15 cellular contexts compared by ENCODE assay signal in the genomic region with DNA sequence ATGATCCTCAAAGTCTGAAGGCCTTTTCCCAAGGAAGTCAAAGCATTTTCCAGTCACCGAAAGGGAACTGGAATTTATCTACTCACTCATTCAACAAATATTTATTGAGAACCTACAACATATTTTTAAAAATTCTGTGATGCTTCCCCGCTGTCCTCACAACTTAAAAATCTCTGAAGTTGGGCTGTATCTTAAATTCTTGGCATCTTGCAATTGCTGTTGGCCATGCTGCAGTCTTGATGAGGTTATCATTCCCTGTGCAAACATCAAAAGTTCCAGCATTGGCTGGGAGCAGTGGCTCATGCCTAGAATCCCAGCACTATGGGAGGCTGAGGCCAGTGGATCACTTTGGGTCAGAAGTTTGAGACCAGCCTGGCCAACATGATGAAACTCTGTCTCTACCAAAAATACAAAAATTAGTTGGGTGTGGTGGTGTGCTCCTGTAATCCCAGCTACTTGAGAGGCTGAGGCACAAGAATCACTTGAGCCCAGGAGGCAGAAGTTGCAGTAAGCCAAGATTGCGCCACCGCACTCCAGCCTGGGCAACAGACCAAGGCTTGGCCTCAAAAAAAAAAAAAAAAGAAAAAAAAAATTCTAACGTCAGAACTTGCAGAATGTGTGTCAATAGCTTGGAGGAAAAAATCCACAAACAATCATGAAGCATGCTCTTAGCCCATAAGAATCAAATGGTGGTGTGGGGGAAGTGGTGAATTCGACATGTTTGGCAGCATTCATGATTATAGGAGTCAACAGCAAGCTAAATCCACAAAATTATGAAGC. TPM values are rescaled to one million over a fixed set of nuclear protein-coding genes. Genes with fewer than 3 reads are reported as not detected.
DNase-seq lines count a peak whose midpoint lies in the region; ATAC-seq and TF ChIP-seq lines count a peak whose summit lies in the region.
"Had no signal": no experiment of that assay in that cellular context is flagged by ENCODE, and none has a peak within 500 bp of the region (broad histone marks: within the 10 kb centered on the region; RNA-seq: fewer than 3 reads in every experiment).

No MANE protein-coding gene starts in this region.

- peaks cover 20% of the 10 kb centered on the region for H3K4me1 Mint-ChIP-seq in activated CD8-positive, alpha-beta memory T cell treated with anti-CD3 and anti-CD28 coated beads, Interleukin-2, amount 10 ng/mL, durations not matched to agents 7 days and 5 days

- no peak for TF ChIP-seq CTCF in left ventricle myocardium inferior (IDR thresholded peaks at IDR 0.05; ENCODE audit: borderline replicate concordance)
- TF ChIP-seq CTCF in astrocyte of the spinal cord (IDR thresholded peaks at IDR 0.05; ENCODE audit: low read depth, low read length), result no peak

- peaks cover 55% of the 10 kb centered on the region for H3K27me3 Mint-ChIP-seq in activated CD8-positive, alpha-beta memory T cell treated with anti-CD3 and anti-CD28 coated beads, Interleukin-2, amount 10 ng/mL, durations not matched to agents 7 days and 5 days

- peaks cover 61% of the 10 kb centered on the region for H3K27me3 ChIP-seq in left ventricle myocardium inferior (ENCODE audit: low read depth)
- H3K27me3 ChIP-seq: suprapubic skin had no signal

- no peak overlapping the region for H3K4me3 Mint-ChIP-seq in activated CD8-positive, alpha-beta memory T cell treated with anti-CD3 and anti-CD28 coated beads, Interleukin-2, amount 10 ng/mL, durations not matched to agents 7 days and 5 days
- H3K4me3 Mint-ChIP-seq: activated naive CD8-positive, alpha-beta T cell treated with anti-CD3 and anti-CD28 coated beads, Interleukin-2, amount 10 ng/mL, durations not matched to agents 7 days and 5 days had no signal

- no peak overlapping the region for H3K27ac Mint-ChIP-seq in activated CD8-positive, alpha-beta memory T cell treated with anti-CD3 and anti-CD28 coated beads, Interleukin-2, amount 10 ng/mL, durations not matched to agents 7 days and 5 days
- H3K27ac Mint-ChIP-seq: activated naive CD8-positive, alpha-beta T cell treated with anti-CD3 and anti-CD28 coated beads, Interleukin-2, amount 10 ng/mL, durations not matched to agents 7 days and 5 days had no signal

- no peaks in the 10 kb centered on the region for H3K4me1 ChIP-seq in left ventricle myocardium inferior

- H3K36me3 Mint-ChIP-seq in activated CD8-positive, alpha-beta memory T cell treated with anti-CD3 and anti-CD28 coated beads, Interleukin-2, amount 10 ng/mL, durations not matched to agents 7 days and 5 days, result no peaks in the 10 kb centered on the region
- H3K36me3 Mint-ChIP-seq: activated naive CD8-positive, alpha-beta T cell treated with anti-CD3 and anti-CD28 coated beads, Interleukin-2, amount 10 ng/mL, durations not matched to agents 7 days and 5 days had no signal

- in situ Hi-C loops in astrocyte of the spinal cord (cut with HindIII; ENCODE audit: low sequenced_read_pairs), result no loop called here

- no peaks in the 10 kb centered on the region for H3K36me3 ChIP-seq in left ventricle myocardium inferior
- H3K36me3 ChIP-seq: suprapubic skin had no signal

- intact Hi-C loops in left cardiac atrium (cut with DNase I), result loop anchor here in 1 of 2 donors (5.0 kb wide), 1 partner anchor 187 kb away; no protein-coding TSS in a partner anchor
- intact Hi-C loops in left ventricle myocardium inferior (cut with micrococcal nuclease), result no loop called here

- DNase-seq in left cardiac atrium, result no peak
- DNase-seq in left ventricle myocardium inferior, result no peak
- peak; percentile 22 for DNase-seq in astrocyte of the spinal cord (ENCODE audit: low read depth, low spot score)
- peak; percentile 76 for DNase-seq in iris pigment epithelial cell (ENCODE audit: low read depth)
- DNase-seq in anterior cingulate cortex (lab: John Stamatoyannopoulos, UW), result no peak
- no peak for DNase-seq in activated CD8-positive, alpha-beta memory T cell treated with anti-CD3 and anti-CD28 coated beads, Interleukin-2, amount 10 ng/mL, durations not matched to agents 7 days and 5 days
- no peak for DNase-seq in putamen (ENCODE audit: low spot score)
- DNase-seq: ACHN; activated naive CD8-positive, alpha-beta T cell treated with anti-CD3 and anti-CD28 coated beads, Interleukin-2, amount 10 ng/mL, durations not matched to agents 7 days and 5 days; DMS79; KG1; NCI-H2227 treated with DMSO at 0.1 percent for 48 hours had no signal

- H3K9me3 Mint-ChIP-seq in activated CD8-positive, alpha-beta memory T cell treated with anti-CD3 and anti-CD28 coated beads, Interleukin-2, amount 10 ng/mL, durations not matched to agents 7 days and 5 days (ENCODE audit: low read depth), result no peaks in the 10 kb centered on the region
- H3K9me3 Mint-ChIP-seq: activated naive CD8-positive, alpha-beta T cell treated with anti-CD3 and anti-CD28 coated beads, Interleukin-2, amount 10 ng/mL, durations not matched to agents 7 days and 5 days had no signal

- H3K9me3 ChIP-seq in left ventricle myocardium inferior (replicated peaks), result no peaks in the 10 kb centered on the region
- H3K9me3 ChIP-seq: suprapubic skin had no signal

- CTCF ChIA-PET in activated CD8-positive, alpha-beta memory T cell treated with anti-CD3 and anti-CD28 coated beads, Interleukin-2, amount 10 ng/mL, durations not matched to agents 7 days and 5 days (lab: Charles Lee), result interaction anchor here (0.7 kb wide), 1 partner anchor 242 kb away, joined by 3 read pairs; no protein-coding TSS in a partner anchor

- ATAC-seq in left cardiac atrium (peak; percentile 39 to 50), GM19328 (IDR thresholded peaks at IDR 0.05; ENCODE audit: unreplicated experiment) (no peak)
- no peak for ATAC-seq in activated CD8-positive, alpha-beta memory T cell treated with anti-CD3 and anti-CD28 coated beads, Interleukin-2, amount 10 ng/mL, durations not matched to agents 7 days and 5 days

- H3K4me3 ChIP-seq in left ventricle myocardium inferior, result no peak overlapping the region
- H3K4me3 ChIP-seq in astrocyte of the spinal cord (ENCODE audit: low read depth, low read length), result no peak overlapping the region
- H3K4me3 ChIP-seq: suprapubic skin had no signal

- H3K27ac ChIP-seq in left ventricle myocardium inferior (replicated peaks), result no peak overlapping the region
- H3K27ac ChIP-seq: suprapubic skin had no signal

RNA-seq across cellular contexts. Expression of a gene that starts 34.9 kb away (rescaled TPM):
- total RNA-seq in left cardiac atrium (not detected), left ventricle myocardium inferior (not detected)
- total RNA-seq in activated CD8-positive, alpha-beta memory T cell treated with anti-CD3 and anti-CD28 coated beads, Interleukin-2, amount 10 ng/mL, durations not matched to agents 7 days and 5 days, result not detected
- total RNA-seq: activated naive CD8-positive, alpha-beta T cell treated with anti-CD3 and anti-CD28 coated beads, Interleukin-2, amount 10 ng/mL, durations not matched to agents 7 days and 5 days; pulmonary artery endothelial cell had no signal

RNA-seq across cellular contexts. Expression of a gene that starts 55.3 kb away (rescaled TPM):
- total RNA-seq in left cardiac atrium (under 1 TPM; 0.15 to 0.24 TPM), left ventricle myocardium inferior (0.14 TPM)
- total RNA-seq in activated CD8-positive, alpha-beta memory T cell treated with anti-CD3 and anti-CD28 coated beads, Interleukin-2, amount 10 ng/mL, durations not matched to agents 7 days and 5 days, result under 1 TPM; 0.05 to 0.12 TPM

Comparison
In these comparisons a context has a peak if more than half of its experiments do, and no peak if none do; other contexts are left out.
1. ATAC-seq: peak in left cardiac atrium (2 of 2); none in GM19328 (single experiment) and activated CD8-positive, alpha-beta memory T cell treated with anti-CD3 and anti-CD28 coated beads, Interleukin-2, amount 10 ng/mL, durations not matched to agents 7 days and 5 days (single experiment).
2. DNase-seq: peak in astrocyte of the spinal cord (single experiment) and iris pigment epithelial cell (single experiment); none in left cardiac atrium (single experiment), left ventricle myocardium inferior (single experiment), anterior cingulate cortex (0 of 58), activated CD8-positive, alpha-beta memory T cell treated with anti-CD3 and anti-CD28 coated beads, Interleukin-2, amount 10 ng/mL, durations not matched to agents 7 days and 5 days (single experiment) and putamen (single experiment).